1 cellular context compared by ENCODE assay signal in genomic region chr16:11852092-11852809, GRCh38.
TF ChIP-seq lines count a peak whose summit lies in the region.

No MANE protein-coding gene starts in this region.

TF ChIP-seq in HepG2, 621 proteins besides CTCF, POLR2A, EP300 and RAD21 (continued from another document and continues in another):
- no peak for TF ChIP-seq BATF2 (CRISPR knock-in tag; IDR thresholded peaks at IDR 0.05)
- TF ChIP-seq ZFP90 (CRISPR knock-in tag; IDR thresholded peaks at IDR 0.05; ENCODE audit: borderline replicate concordance), result no peak
- TF ChIP-seq ZNF512 (CRISPR knock-in tag; IDR thresholded peaks at IDR 0.05), result no peak
- no peak for TF ChIP-seq HMG20B (CRISPR knock-in tag; conservative IDR thresholded peaks at IDR 0.05)
- peak; percentile 52; the same call in 1 of the 2 replicates for TF ChIP-seq ZNF280D (CRISPR knock-in tag; IDR thresholded peaks at IDR 0.05)
- TF ChIP-seq ZFP36 (IDR thresholded peaks at IDR 0.05; ENCODE audit: borderline replicate concordance, low read depth, low read length, partially characterized antibody), result no peak
- TF ChIP-seq ZFP36L1 (CRISPR knock-in tag; IDR thresholded peaks at IDR 0.05), result no peak
- TF ChIP-seq BCL3 (CRISPR knock-in tag; IDR thresholded peaks at IDR 0.05), result 0 out of 2 replicates have a peak, but pooled peaks have one; percentile 23
- 0 out of 2 replicates have a peak, but pooled peaks have one; percentile 32 for TF ChIP-seq ZNF589 (CRISPR knock-in tag; conservative IDR thresholded peaks at IDR 0.05)
- TF ChIP-seq STAT5B (CRISPR knock-in tag; IDR thresholded peaks at IDR 0.05), result no peak
- TF ChIP-seq ZBTB38 (CRISPR knock-in tag; IDR thresholded peaks at IDR 0.05), result no peak
- peak; percentile 52 for TF ChIP-seq PTBP1 (IDR thresholded peaks at IDR 0.05; ENCODE audit: low read depth, low read length, poor library complexity, severe bottlenecking)
- TF ChIP-seq NRL (CRISPR knock-in tag; IDR thresholded peaks at IDR 0.05; ENCODE audit: borderline replicate concordance), result 0 out of 2 replicates have a peak, but pooled peaks have one; percentile 30
- TF ChIP-seq CSRNP2 (CRISPR knock-in tag; conservative IDR thresholded peaks at IDR 0.05; ENCODE audit: low read depth), result no peak
- no peak for TF ChIP-seq ZBTB37 (CRISPR knock-in tag; IDR thresholded peaks at IDR 0.05)
- TF ChIP-seq U2AF2 (IDR thresholded peaks at IDR 0.05; ENCODE audit: low read depth, low read length), result no peak
- no peak for TF ChIP-seq ZNF484 (CRISPR knock-in tag; IDR thresholded peaks at IDR 0.05; ENCODE audit: borderline replicate concordance, low read depth)
- TF ChIP-seq HCFC1 (IDR thresholded peaks at IDR 0.05; ENCODE audit: low read depth, low read length), result no peak
- TF ChIP-seq U2AF1 (optimal IDR thresholded peaks at IDR 0.05; ENCODE audit: low read depth, low read length), result peak; percentile 22
- no peak for TF ChIP-seq NFAT5 (CRISPR knock-in tag; IDR thresholded peaks at IDR 0.05)
- no peak for TF ChIP-seq PHF5A (CRISPR knock-in tag; IDR thresholded peaks at IDR 0.05; ENCODE audit: low read depth, unreplicated experiment)
- no peak for TF ChIP-seq ARID2 (CRISPR knock-in tag; IDR thresholded peaks at IDR 0.05; ENCODE audit: borderline replicate concordance)
- TF ChIP-seq ZNF562 (CRISPR knock-in tag; IDR thresholded peaks at IDR 0.05; ENCODE audit: borderline replicate concordance), result no peak
- TF ChIP-seq MXD1 (CRISPR knock-in tag; IDR thresholded peaks at IDR 0.05), result no peak
- no peak for TF ChIP-seq IKZF4 (CRISPR knock-in tag; IDR thresholded peaks at IDR 0.05; ENCODE audit: borderline replicate concordance, low read depth, not compliant biosample characterization)
- TF ChIP-seq TCF7L2 (IDR thresholded peaks at IDR 0.05; ENCODE audit: low read depth, low read length), result no peak
- TF ChIP-seq ZFP82 (CRISPR knock-in tag; IDR thresholded peaks at IDR 0.05; ENCODE audit: borderline replicate concordance), result no peak; the same call in 1 of the 2 replicates
- 0 out of 2 replicates have a peak, but pooled peaks have one; percentile 45 for TF ChIP-seq ZC3H13 (CRISPR knock-in tag; IDR thresholded peaks at IDR 0.05)
- TF ChIP-seq ZNF616 (CRISPR knock-in tag; IDR thresholded peaks at IDR 0.05; ENCODE audit: low read depth), result peak; percentile 62; the same call in 1 of the 2 replicates
- TF ChIP-seq ZNF749 (CRISPR knock-in tag; IDR thresholded peaks at IDR 0.05; ENCODE audit: borderline replicate concordance), result no peak
- 0 out of 2 replicates have a peak, but pooled peaks have one; percentile 27 for TF ChIP-seq ZNF619 (CRISPR knock-in tag; IDR thresholded peaks at IDR 0.05)
- no peak for TF ChIP-seq TBP (CRISPR knock-in tag; IDR thresholded peaks at IDR 0.05)
- TF ChIP-seq MTERF4 (CRISPR knock-in tag; IDR thresholded peaks at IDR 0.05), result no peak
- TF ChIP-seq JUND (CRISPR knock-in tag; IDR thresholded peaks at IDR 0.05), result no peak
- 0 out of 2 replicates have a peak, but pooled peaks have one; percentile 82 for TF ChIP-seq ZNF839 (CRISPR knock-in tag; IDR thresholded peaks at IDR 0.05; ENCODE audit: borderline replicate concordance)
- TF ChIP-seq TAF15 (IDR thresholded peaks at IDR 0.05; ENCODE audit: low read depth, low read length, poor library complexity, severe bottlenecking), result no peak
- no peak for TF ChIP-seq SATB2 (CRISPR knock-in tag; IDR thresholded peaks at IDR 0.05)
- TF ChIP-seq BHLHE40 (IDR thresholded peaks at IDR 0.05; ENCODE audit: low read length), result no peak
- no peak for TF ChIP-seq ZNF253 (CRISPR knock-in tag; IDR thresholded peaks at IDR 0.05; ENCODE audit: borderline replicate concordance)
- no peak for TF ChIP-seq ZNF430 (CRISPR knock-in tag; IDR thresholded peaks at IDR 0.05)
- peak; percentile 12; the same call in 1 of the 2 replicates for TF ChIP-seq GZF1 (CRISPR knock-in tag; IDR thresholded peaks at IDR 0.05)
- TF ChIP-seq ZSCAN12 (CRISPR knock-in tag; IDR thresholded peaks at IDR 0.05), result 0 out of 2 replicates have a peak, but pooled peaks have one; percentile 21
- no peak for TF ChIP-seq SYNCRIP (IDR thresholded peaks at IDR 0.05; ENCODE audit: insufficient read depth, low read depth, low read length)
- no peak for TF ChIP-seq THAP8 (CRISPR knock-in tag; IDR thresholded peaks at IDR 0.05; ENCODE audit: borderline replicate concordance)
- TF ChIP-seq ZNF75D (CRISPR knock-in tag; IDR thresholded peaks at IDR 0.05; ENCODE audit: borderline replicate concordance), result no peak
- no peak for TF ChIP-seq ZBTB26 (CRISPR knock-in tag; IDR thresholded peaks at IDR 0.05; ENCODE audit: borderline replicate concordance)
- TF ChIP-seq FOXM1 (CRISPR knock-in tag; IDR thresholded peaks at IDR 0.05), result no peak
